Comparison of ENCODE assay signal across 16 cellular contexts in genomic region chr11:78277314-78277994, GRCh38.
DNase-seq lines count a peak whose midpoint lies in the region; ATAC-seq, FAIRE-seq and TF ChIP-seq lines count a peak whose summit lies in the region.
"Had no signal": no experiment of that assay in that cellular context is flagged by ENCODE, and none has a peak within 500 bp of the region (broad histone marks: within the 10 kb centered on the region; RNA-seq: fewer than 3 reads in every experiment).

No MANE protein-coding gene starts in this region.

- no peak overlapping the region for H2BK12ac ChIP-seq in trophoblast cell (ENCODE audit: low read length)

- POLR2A ChIA-PET in endothelial cell of umbilical vein (lab: Charles Lee): no interaction called here

- H3K4me3 ChIP-seq in endothelial cell of umbilical vein (replicated peaks in 1 of 3; ENCODE audit: insufficient read depth in 1 of 3, low read depth in 1 of 3, low read length in 3 of 3): no peak overlapping the region
- no peak overlapping the region for H3K4me3 ChIP-seq in trophoblast cell (ENCODE audit: low read depth, low read length)
- H3K4me3 ChIP-seq in heart left ventricle: no peak overlapping the region
- H3K4me3 ChIP-seq: SK-N-MC, testis had no signal

- no peak overlapping the region for H3K9ac ChIP-seq in endothelial cell of umbilical vein (replicated peaks; ENCODE audit: extremely low read depth, insufficient read depth, low read length)
- H3K9ac ChIP-seq in trophoblast cell (ENCODE audit: low read length): no peak overlapping the region

- no TSS peak for BruUV-seq in endothelial cell of umbilical vein (replicated peaks; lab: Mats Ljungman, UMichigan)

- no peak for ATAC-seq in heart left ventricle
- ATAC-seq: activated naive CD8-positive, alpha-beta T cell treated with anti-CD3 and anti-CD28 coated beads, Interleukin-2, amount 50 U/mL, for 24 hours had no signal

- H3K36me3 ChIP-seq in endothelial cell of umbilical vein (ENCODE audit: control insufficient read depth in 2 of 2, extremely low read depth in 1 of 2, insufficient read depth in 2 of 2, low read length in 2 of 2) (peaks cover 3 to 4% of the 10 kb centered on the region in 2 experiments), trophoblast cell (ENCODE audit: control insufficient read depth in 1 of 2, insufficient read depth in 2 of 2, low read length in 2 of 2) (peaks cover 16 to 24% of the 10 kb centered on the region in 2 experiments), heart left ventricle (peaks cover 0 to 25% (median 11%) of the 10 kb centered on the region in 9 donors)

- H3K4me1 ChIP-seq in endothelial cell of umbilical vein (ENCODE audit: control insufficient read depth, extremely low read depth, insufficient read depth, low read length) (peaks cover 24% of the 10 kb centered on the region), trophoblast cell (ENCODE audit: control insufficient read depth in 1 of 2, insufficient read depth in 2 of 2, low read length in 2 of 2) (peaks cover 4 to 7% of the 10 kb centered on the region in 2 experiments), heart left ventricle (peaks cover 0 to 22% (median 12%) of the 10 kb centered on the region in 12 donors)
- H3K4me1 ChIP-seq: testis had no signal

- TF ChIP-seq CTCF in endothelial cell of umbilical vein (IDR thresholded peaks at IDR 0.05; ENCODE audit: extremely low read depth in 1 of 2, insufficient read depth in 1 of 2, low read depth in 1 of 2, low read length in 2 of 2) (no peak), heart left ventricle (IDR thresholded peaks at IDR 0.05) (no peak)

- H3K9me3 ChIP-seq in endothelial cell of umbilical vein (replicated peaks; ENCODE audit: control insufficient read depth, insufficient read depth, low read length) (no peaks in the 10 kb centered on the region), trophoblast cell (ENCODE audit: insufficient read depth, low read depth, low read length) (peaks cover 6% of the 10 kb centered on the region), heart left ventricle (peaks cover 0 to 9% (median 4%) of the 10 kb centered on the region in 12 donors)
- H3K9me3 ChIP-seq: testis had no signal

- H4K20me1 ChIP-seq in endothelial cell of umbilical vein (replicated peaks; ENCODE audit: control insufficient read depth, extremely low read depth, insufficient read depth, low read length): no peaks in the 10 kb centered on the region

- no peak overlapping the region for H2AK5ac ChIP-seq in trophoblast cell (ENCODE audit: low read length)

- no peak overlapping the region for H3K4ac ChIP-seq in trophoblast cell (ENCODE audit: low read depth, low read length)

- no peak overlapping the region for H3K18ac ChIP-seq in trophoblast cell (ENCODE audit: low read length)

- intact Hi-C loops in endothelial cell of umbilical vein (cut with micrococcal nuclease) (no loop called here), heart left ventricle (cut with DNase I) (no loop called here)

- peaks cover 15% of the 10 kb centered on the region for H3K79me2 ChIP-seq in endothelial cell of umbilical vein (ENCODE audit: control insufficient read depth, insufficient read depth, low read length)
- H3K79me2 ChIP-seq in trophoblast cell (ENCODE audit: control insufficient read depth, insufficient read depth, low read length, poor library complexity): no peaks in the 10 kb centered on the region

- no peaks in the 10 kb centered on the region for H3K9me1 ChIP-seq in endothelial cell of umbilical vein (replicated peaks; ENCODE audit: control insufficient read depth, extremely low read depth, insufficient read depth, low read length)

- H4K91ac ChIP-seq in trophoblast cell (ENCODE audit: low read depth, low read length): no peak overlapping the region

- H2AFZ ChIP-seq in endothelial cell of umbilical vein (ENCODE audit: low read depth, low read length) (no peak overlapping the region), trophoblast cell (ENCODE audit: insufficient read depth, low read length, poor library complexity) (no peak overlapping the region)

- DNase-seq in COLO668 (lab: John Stamatoyannopoulos, UW; ENCODE audit: unreplicated experiment): peak; percentile 11
- DNase-seq in NCI-H1105 (lab: John Stamatoyannopoulos, UW): peak; percentile 4
- peak; percentile 69 for DNase-seq in endothelial cell of umbilical vein (ENCODE audit: low read depth, low spot score)
- DNase-seq in trophoblast cell: peak in 1 of 2 donors; percentile 51
- DNase-seq in heart left ventricle: no peak
- no peak for DNase-seq in midbrain (lab: John Stamatoyannopoulos, UW)
- no peak for DNase-seq in NCI-H82 treated with DMSO at 0.1 percent for 48 hours (lab: John Stamatoyannopoulos, UW; ENCODE audit: unreplicated experiment)
- DNase-seq in A172 (ENCODE audit: low spot score): no peak
- DNase-seq: activated CD4-positive, CD25-positive, alpha-beta regulatory T cell; activated naive CD8-positive, alpha-beta T cell treated with anti-CD3 and anti-CD28 coated beads, Interleukin-2, amount 50 U/mL, for 24 hours; glutamatergic neuron; KBM-7; NCI-H2081; testis had no signal

- H2BK120ac ChIP-seq in trophoblast cell (ENCODE audit: insufficient read depth, low read length, poor library complexity): no peak overlapping the region

- no CpG with 5 or more reads among the region's 7 CpGs for WGBS in trophoblast cell (ENCODE audit: extremely low coverage, insufficient coverage, insufficient read length)
- WGBS in heart left ventricle, 4 donors: 82 to 88% (median 83%) methylated on average over 5 to 7 of the region's 7 CpGs

- H2BK5ac ChIP-seq in trophoblast cell (ENCODE audit: low read depth, low read length, poor library complexity): peak overlapping the region; percentile 27

- no peak overlapping the region for H4K12ac ChIP-seq in trophoblast cell (ENCODE audit: low read depth, low read length)

- no peak for TF ChIP-seq POLR2A in endothelial cell of umbilical vein (IDR thresholded peaks at IDR 0.05; ENCODE audit: low read depth, low read length)
- no peak for TF ChIP-seq POLR2A in heart left ventricle (IDR thresholded peaks at IDR 0.05)

- H3K27me3 ChIP-seq in endothelial cell of umbilical vein (ENCODE audit: control insufficient read depth in 2 of 2, insufficient read depth in 2 of 2, low read length in 2 of 2) (no peaks in the 10 kb centered on the region), trophoblast cell (ENCODE audit: insufficient read depth, low read length) (no peaks in the 10 kb centered on the region), heart left ventricle (no peaks in the 10 kb centered on the region)
- H3K27me3 ChIP-seq: testis had no signal

- CTCF ChIA-PET in endothelial cell of umbilical vein (lab: Charles Lee): interaction anchor here (0.7 to 1.9 kb wide), 5 partner anchors 15 to 287 kb away, joined by 3 to 5 read pairs (median 3); no protein-coding TSS in a partner anchor

- dilution Hi-C loops in endothelial cell of umbilical vein (cut with MboI; ENCODE audit: extremely low pct_ligation_motif_present, low sequenced_read_pairs): no loop called here

- H3K4me2 ChIP-seq in endothelial cell of umbilical vein (ENCODE audit: insufficient read depth, low read length) (no peak overlapping the region), trophoblast cell (ENCODE audit: low read length) (no peak overlapping the region)

- H4K8ac ChIP-seq in trophoblast cell (ENCODE audit: low read depth, low read length): no peak overlapping the region

- no peak overlapping the region for H3K27ac ChIP-seq in endothelial cell of umbilical vein (ENCODE audit: insufficient read depth, low read depth, low read length)
- H3K27ac ChIP-seq in trophoblast cell (ENCODE audit: low read depth, low read length): peak overlapping the region; percentile 32
- no peak overlapping the region for H3K27ac ChIP-seq in heart left ventricle
- H3K27ac ChIP-seq: SK-N-MC, testis had no signal

- H3K14ac ChIP-seq in trophoblast cell (ENCODE audit: low read length): no peak overlapping the region

- peaks cover 12% of the 10 kb centered on the region for H3K79me1 ChIP-seq in trophoblast cell (ENCODE audit: low read length)

- H3K23ac ChIP-seq in trophoblast cell (ENCODE audit: low read length): no peak overlapping the region

- no peak for FAIRE-seq in endothelial cell of umbilical vein (lab: Jason Lieb, UNC)
- FAIRE-seq: GM19239 had no signal

TF ChIP-seq in endothelial cell of umbilical vein, 7 proteins besides CTCF, POLR2A, EP300 and RAD21:
- no peak for TF ChIP-seq POLR2AphosphoS5 (IDR thresholded peaks at IDR 0.05; ENCODE audit: insufficient read depth, low read depth, low read length)
- no peak for TF ChIP-seq FOS (IDR thresholded peaks at IDR 0.05; ENCODE audit: borderline replicate concordance, insufficient read depth, low read length)

Comparison
In these comparisons a context has a peak if more than half of its experiments do, and no peak if none do; other contexts are left out.
1. DNase-seq: peak in COLO668 (single experiment), NCI-H1105 (single experiment) and endothelial cell of umbilical vein (single experiment); none in heart left ventricle (0 of 5), midbrain (single experiment), NCI-H82 treated with DMSO at 0.1 percent for 48 hours (single experiment) and A172 (single experiment).